8 cellular contexts compared by ENCODE assay signal in genomic region chr1:98870959-98871903, GRCh38.
A peak's percentile ranks its signal among the peaks of the same experiment; 100 is the strongest.
DNase-seq lines count a peak whose midpoint lies in the region; ATAC-seq and TF ChIP-seq lines count a peak whose summit lies in the region.

No MANE protein-coding gene starts in this region.

- peaks cover 7% of the 10 kb centered on the region for H3K36me3 Mint-ChIP-seq in memory B cell

- peaks cover 16% of the 10 kb centered on the region for H3K4me1 Mint-ChIP-seq in memory B cell

- peak overlapping the region; percentile 7; the same call in 1 of the 2 replicates for H3K4me3 ChIP-seq in GM08714 (ENCODE audit: low read length)

- CTCF ChIA-PET in HEK293T (lab: Yijun Ruan, JAX) = no interaction called here

- POLR2A ChIA-PET in HEK293T (lab: Yijun Ruan, JAX) = no interaction called here

- H3K27me3 Mint-ChIP-seq in memory B cell = no peaks in the 10 kb centered on the region

- H3K27ac Mint-ChIP-seq in memory B cell = peak overlapping the region; percentile 85

- peak; percentile 97 for ATAC-seq in GM21528 (IDR thresholded peaks at IDR 0.05; ENCODE audit: low FRiP score, unreplicated experiment)
- peak; percentile 96 for ATAC-seq in memory B cell (ENCODE audit: low read depth)

- peak; percentile 17 for DNase-seq in HT-29 (ENCODE audit: low spot score)
- peak; percentile 12 to 16 for DNase-seq in activated CD4-positive, alpha-beta T cell treated with anti-CD3 and anti-CD28 coated beads, Interleukin-2, amount 50 U/mL, for 4 hours
- peak in 1 of 2 donors; percentile 49 for DNase-seq in memory B cell (ENCODE audit: low spot score in 2 of 2)
- DNase-seq in NCI-H2107 treated with DMSO at 0.1 percent for 48 hours (lab: John Stamatoyannopoulos, UW; ENCODE audit: unreplicated experiment) = no peak
- no peak for DNase-seq in HEK293T (ENCODE audit: extremely low spot score)
- DNase-seq in NCI-H1694 treated with DMSO at 0.1 percent for 48 hours (lab: John Stamatoyannopoulos, UW) = no peak

- H3K9me3 Mint-ChIP-seq in memory B cell = peaks cover 12% of the 10 kb centered on the region

- H3K4me3 Mint-ChIP-seq in memory B cell = peak overlapping the region; percentile 59

TF ChIP-seq in HEK293T, 16 proteins besides CTCF, POLR2A, EP300 and RAD21:
- TF ChIP-seq TARDBP (IDR thresholded peaks at IDR 0.05) (no peak), FOXA1 (IDR thresholded peaks at IDR 0.05) (no peak), NFRKB (IDR thresholded peaks at IDR 0.05) (no peak), HDGF (IDR thresholded peaks at IDR 0.05; ENCODE audit: borderline replicate concordance) (no peak), SP1 (IDR thresholded peaks at IDR 0.05) (no peak), FOXK2 (IDR thresholded peaks at IDR 0.05) (no peak), CTBP1 (IDR thresholded peaks at IDR 0.05; ENCODE audit: borderline replicate concordance) (no peak), SUZ12 (IDR thresholded peaks at IDR 0.05) (no peak), BHLHE40 (IDR thresholded peaks at IDR 0.05; ENCODE audit: borderline replicate concordance) (no peak), LEF1 (IDR thresholded peaks at IDR 0.05; ENCODE audit: borderline replicate concordance) (no peak), FOXM1 (IDR thresholded peaks at IDR 0.05; ENCODE audit: borderline replicate concordance) (no peak), PKNOX1 (IDR thresholded peaks at IDR 0.05) (no peak), L3MBTL2 (conservative IDR thresholded peaks at IDR 0.05) (no peak), ARNT (IDR thresholded peaks at IDR 0.05) (no peak)

Comparison
In these comparisons a context has a peak if more than half of its experiments do, and no peak if none do; other contexts are left out.
1. DNase-seq: peak in HT-29 (single experiment) and activated CD4-positive, alpha-beta T cell treated with anti-CD3 and anti-CD28 coated beads, Interleukin-2, amount 50 U/mL, for 4 hours (2 of 2); none in NCI-H2107 treated with DMSO at 0.1 percent for 48 hours (single experiment), HEK293T (single experiment) and NCI-H1694 treated with DMSO at 0.1 percent for 48 hours (single experiment).